ENCODE assay signal across 19 cellular contexts in the genomic region with DNA sequence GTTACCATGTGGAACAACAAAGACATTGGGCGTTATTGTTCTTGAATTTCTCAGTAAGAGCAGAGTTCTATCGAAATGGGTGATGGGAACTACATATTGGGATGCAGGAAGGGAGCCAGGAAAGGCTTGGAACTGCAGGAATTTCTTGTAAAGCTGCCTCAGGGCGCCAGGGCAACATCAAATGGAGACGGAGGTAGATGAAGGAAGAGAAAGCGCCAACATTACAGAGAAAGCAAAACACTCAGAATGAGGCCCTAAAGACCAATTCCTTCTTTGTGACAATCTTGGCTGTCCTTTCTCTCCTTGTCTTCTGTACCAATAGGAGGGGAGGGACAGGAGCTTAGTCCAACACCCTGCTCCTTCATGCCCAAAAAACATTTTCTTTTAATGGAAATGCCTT.
DNase-seq lines count a peak whose midpoint lies in the region; ATAC-seq, FAIRE-seq and TF ChIP-seq lines count a peak whose summit lies in the region.
"Had no signal": no experiment of that assay in that cellular context is flagged by ENCODE, and none has a peak within 500 bp of the region (broad histone marks: within the 10 kb centered on the region; RNA-seq: fewer than 3 reads in every experiment).

No MANE protein-coding gene starts in this region.

- H3K23me2 ChIP-seq in H1 (ENCODE audit: low read depth, low read length), result no peaks in the 10 kb centered on the region; the same call in 1 of the 2 replicates

- TF ChIP-seq POLR2A in H1 (IDR thresholded peaks at IDR 0.05; ENCODE audit: control extremely low read depth in 1 of 2, low read depth in 2 of 2, low read length in 2 of 2), result no peak

- no peak overlapping the region for H2BK120ac ChIP-seq in H1 (replicated peaks; ENCODE audit: low read depth, low read length)

- H3K27ac ChIP-seq in H1 (ENCODE audit: low read depth, low read length) (no peak overlapping the region), right cardiac atrium (ENCODE audit: low read length) (no peak overlapping the region)
- H3K27ac ChIP-seq: C4-2B had no signal

- no peak overlapping the region for H3K18ac ChIP-seq in H1 (ENCODE audit: extremely low read depth, low read length)

- H3K4me2 ChIP-seq in H1 (ENCODE audit: insufficient read depth in 1 of 2, low read depth in 2 of 2, low read length in 2 of 2), result no peak overlapping the region

- CTCF ChIA-PET in H1 (lab: Charles Lee; ENCODE audit: partially characterized antibody), result no interaction called here

- ATAC-seq in right cardiac atrium (no peak), left cardiac atrium (no peak)
- ATAC-seq: Right ventricle myocardium inferior had no signal

- H3K23ac ChIP-seq in H1 (ENCODE audit: insufficient read length), result no peak overlapping the region

- peaks cover 0 to 3% (median 0%) of the 10 kb centered on the region in 4 experiments; a peak in 1 of 7 replicates for H3K4me1 ChIP-seq in H1 (replicated peaks in 1 of 4; ENCODE audit: control insufficient read depth in 3 of 4, insufficient read depth in 4 of 4, low read length in 3 of 4)
- no peaks in the 10 kb centered on the region for H3K4me1 ChIP-seq in right cardiac atrium (ENCODE audit: control insufficient read depth, insufficient read depth, low read length)

- no peak for TF ChIP-seq CTCF in H1 (IDR thresholded peaks at IDR 0.05; ENCODE audit: control extremely low read depth in 1 of 3, insufficient read depth in 1 of 3, low read depth in 1 of 3, low read length in 3 of 3)

- no peaks in the 10 kb centered on the region; a peak in 2 of 8 replicates for H3K36me3 ChIP-seq in H1 (ENCODE audit: control insufficient read depth in 2 of 4, insufficient read depth in 4 of 4, low read length in 3 of 4)

- no peak overlapping the region; the same call in 1 of the 2 replicates for H2BK20ac ChIP-seq in H1 (ENCODE audit: low read length)

- no peak overlapping the region for H2AK5ac ChIP-seq in H1 (ENCODE audit: low read depth, low read length)

- peak in 38 of 58 donors; percentile 2 to 75 (median 25) for DNase-seq in anterior cingulate cortex (lab: John Stamatoyannopoulos, UW)
- no peak for DNase-seq in H1 (ENCODE audit: low read depth in 1 of 2, low spot score in 2 of 2)
- DNase-seq in pons (ENCODE audit: low spot score), result peak; percentile 65
- DNase-seq in Kasumi-1 (lab: John Stamatoyannopoulos, UW), result no peak
- DNase-seq in SKM-1 treated with dmso at 0.1 percent for 144 hours (lab: John Stamatoyannopoulos, UW; ENCODE audit: unreplicated experiment), result no peak
- no peak for DNase-seq in right cardiac atrium
- no peak for DNase-seq in left cardiac atrium
- DNase-seq: ACHN; DMS79 treated with DMSO at 0.1 percent for 48 hours; HCEC 1CT; NCI-H1092 treated with DMSO at 0.1 percent for 48 hours; NCI-H146; NCI-H2081 treated with DMSO at 0.1 percent for 48 hours; NCI-H446 treated with DMSO at 0.1 percent for 48 hours; NK-92 treated with Interleukin-12 subunit alpha and Interleukin-12 subunit beta, amount 100 ng/mL, for 24 hours had no signal

- peak overlapping the region; percentile 65; the same call in 1 of the 2 replicates for H2AFZ ChIP-seq in H1 (ENCODE audit: low read length)

- peaks cover 4 to 5% of the 10 kb centered on the region in 2 experiments for H3K9me3 ChIP-seq in H1 (ENCODE audit: insufficient read depth in 2 of 2, low read depth in 1 of 2, low read length in 1 of 2)
- peaks cover 4% of the 10 kb centered on the region for H3K9me3 ChIP-seq in right cardiac atrium (ENCODE audit: control insufficient read depth, low read length)

- POLR2A ChIA-PET in H1 (lab: Charles Lee; ENCODE audit: partially characterized antibody), result no interaction called here

- WGBS in H1 (ENCODE audit: extremely low coverage in 1 of 2, insufficient coverage in 1 of 2, insufficient read length in 1 of 2, insufficient replicate concordance in 2 of 2, low coverage in 1 of 2, low lambda C conversion rate in 2 of 2, missing lambda C conversion rate in 1 of 2), 2 experiments, result 80% methylated on average over 5 of the region's 5 CpGs; no CpG with 5 or more reads in 1 of the 2 experiments
- WGBS in right cardiac atrium, result 78% methylated on average over 5 of the region's 5 CpGs

- H4K8ac ChIP-seq in H1 (ENCODE audit: extremely low read depth, insufficient read depth, low read length), result no peak overlapping the region

- no peak overlapping the region for H4K5ac ChIP-seq in H1 (ENCODE audit: insufficient read length, low read depth, low read length)

- H3K79me2 ChIP-seq in H1 (ENCODE audit: control insufficient read depth in 1 of 2, insufficient read depth in 2 of 2, low read length in 2 of 2), result no peaks in the 10 kb centered on the region

- H3K4me3 ChIP-seq in H1 (ENCODE audit: extremely low read depth in 1 of 4, insufficient read depth in 2 of 4, low read depth in 3 of 4, low read length in 4 of 4) (no peak overlapping the region), right cardiac atrium (ENCODE audit: low read length) (no peak overlapping the region)

- no peaks in the 10 kb centered on the region for H3K27me3 ChIP-seq in H1 (replicated peaks in 1 of 4; ENCODE audit: control insufficient read depth in 3 of 4, extremely low read depth in 1 of 4, insufficient read depth in 3 of 4, low read length in 3 of 4)
- H3K27me3 ChIP-seq in right cardiac atrium (ENCODE audit: control insufficient read depth, insufficient read depth), result no peaks in the 10 kb centered on the region

- no peak overlapping the region for H2BK12ac ChIP-seq in H1 (ENCODE audit: low read depth, low read length)

- H3K9ac ChIP-seq in H1 (replicated peaks in 1 of 4; ENCODE audit: extremely low read depth in 1 of 4, low read depth in 3 of 4, low read length in 3 of 4), result no peak overlapping the region

- H4K20me1 ChIP-seq in H1 (replicated peaks in 1 of 2; ENCODE audit: control insufficient read depth in 1 of 2, insufficient read depth in 2 of 2, low read length in 2 of 2), result no peaks in the 10 kb centered on the region

- TF ChIP-seq EP300 in H1 (IDR thresholded peaks at IDR 0.05; ENCODE audit: borderline replicate concordance in 1 of 2, low read depth in 2 of 2, low read length in 2 of 2), result no peak

- H2BK15ac ChIP-seq in H1 (ENCODE audit: low read length), result no peak overlapping the region

- no peak overlapping the region for H3K4ac ChIP-seq in H1 (replicated peaks; ENCODE audit: insufficient read length, low read depth, low read length)

- H4K91ac ChIP-seq in H1 (replicated peaks; ENCODE audit: insufficient read length, low read length), result no peak overlapping the region

- H2BK5ac ChIP-seq in H1 (ENCODE audit: low read depth, low read length), result no peak overlapping the region

- H3K14ac ChIP-seq in H1 (ENCODE audit: insufficient read length), result no peak overlapping the region

- no peak for TF ChIP-seq RAD21 in H1 (IDR thresholded peaks at IDR 0.05 in 1 of 2, conservative IDR thresholded peaks at IDR 0.05 in 1 of 2; ENCODE audit: low read depth in 2 of 2, low read length in 2 of 2)

- H3K79me1 ChIP-seq in H1 (ENCODE audit: low read depth, low read length), result no peaks in the 10 kb centered on the region

- H3K56ac ChIP-seq in H1 (replicated peaks; ENCODE audit: insufficient read length, low read depth, low read length), result no peak overlapping the region

- intact Hi-C loops in right cardiac atrium (cut with DNase I), result no loop called here
- intact Hi-C loops in left cardiac atrium (cut with DNase I), result no loop called here

- no peak for FAIRE-seq in H1 (lab: Jason Lieb, UNC)
- FAIRE-seq: G401.6, RCC 7860 had no signal

TF ChIP-seq in H1, 55 proteins besides CTCF, POLR2A, EP300 and RAD21 (continues in another document):
- TF ChIP-seq MAFK (IDR thresholded peaks at IDR 0.05; ENCODE audit: low read depth, low read length) (no peak), POLR2AphosphoS5 (IDR thresholded peaks at IDR 0.05; ENCODE audit: low read depth, low read length) (no peak), GTF2F1 (IDR thresholded peaks at IDR 0.05; ENCODE audit: borderline replicate concordance, low read depth, low read length) (no peak), TCF12 (IDR thresholded peaks at IDR 0.05; ENCODE audit: low read depth, low read length) (no peak), CHD1 (IDR thresholded peaks at IDR 0.05; ENCODE audit: low read depth, low read length) (no peak)

Comparison
In these comparisons a context has a peak if more than half of its experiments do, and no peak if none do; other contexts are left out.
1. DNase-seq: peak in anterior cingulate cortex (38 of 58) and pons (single experiment); none in H1 (0 of 2), Kasumi-1 (0 of 2), SKM-1 treated with dmso at 0.1 percent for 144 hours (single experiment), right cardiac atrium (0 of 3) and left cardiac atrium (single experiment).